ENCODE assay signal across 1 cellular context in the genomic region with DNA sequence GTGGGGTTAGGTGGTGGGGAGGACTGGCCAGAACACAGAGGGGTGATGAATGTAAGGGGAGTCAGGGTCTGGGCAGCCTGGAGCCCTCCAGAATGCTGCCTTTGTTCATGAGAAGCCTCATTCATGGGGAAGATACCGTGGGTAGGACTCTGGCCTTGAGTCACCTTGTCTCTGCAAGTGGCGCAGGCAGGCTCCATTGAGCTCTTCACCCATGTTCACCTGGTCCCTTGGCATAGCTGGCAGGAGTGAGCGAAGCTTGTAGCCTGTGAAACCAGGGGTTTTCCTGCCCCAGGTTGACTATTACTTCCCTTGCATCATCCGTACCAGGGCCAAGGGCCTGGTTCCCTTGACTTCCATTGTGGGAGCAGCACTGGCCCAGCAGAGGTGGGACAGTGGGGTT.
TF ChIP-seq lines count a peak whose summit lies in the region.

No MANE protein-coding gene starts in this region.

TF ChIP-seq in GM23338, 12 proteins besides CTCF, POLR2A, EP300 and RAD21 (continued from another document):
- TF ChIP-seq, protein P1, sequence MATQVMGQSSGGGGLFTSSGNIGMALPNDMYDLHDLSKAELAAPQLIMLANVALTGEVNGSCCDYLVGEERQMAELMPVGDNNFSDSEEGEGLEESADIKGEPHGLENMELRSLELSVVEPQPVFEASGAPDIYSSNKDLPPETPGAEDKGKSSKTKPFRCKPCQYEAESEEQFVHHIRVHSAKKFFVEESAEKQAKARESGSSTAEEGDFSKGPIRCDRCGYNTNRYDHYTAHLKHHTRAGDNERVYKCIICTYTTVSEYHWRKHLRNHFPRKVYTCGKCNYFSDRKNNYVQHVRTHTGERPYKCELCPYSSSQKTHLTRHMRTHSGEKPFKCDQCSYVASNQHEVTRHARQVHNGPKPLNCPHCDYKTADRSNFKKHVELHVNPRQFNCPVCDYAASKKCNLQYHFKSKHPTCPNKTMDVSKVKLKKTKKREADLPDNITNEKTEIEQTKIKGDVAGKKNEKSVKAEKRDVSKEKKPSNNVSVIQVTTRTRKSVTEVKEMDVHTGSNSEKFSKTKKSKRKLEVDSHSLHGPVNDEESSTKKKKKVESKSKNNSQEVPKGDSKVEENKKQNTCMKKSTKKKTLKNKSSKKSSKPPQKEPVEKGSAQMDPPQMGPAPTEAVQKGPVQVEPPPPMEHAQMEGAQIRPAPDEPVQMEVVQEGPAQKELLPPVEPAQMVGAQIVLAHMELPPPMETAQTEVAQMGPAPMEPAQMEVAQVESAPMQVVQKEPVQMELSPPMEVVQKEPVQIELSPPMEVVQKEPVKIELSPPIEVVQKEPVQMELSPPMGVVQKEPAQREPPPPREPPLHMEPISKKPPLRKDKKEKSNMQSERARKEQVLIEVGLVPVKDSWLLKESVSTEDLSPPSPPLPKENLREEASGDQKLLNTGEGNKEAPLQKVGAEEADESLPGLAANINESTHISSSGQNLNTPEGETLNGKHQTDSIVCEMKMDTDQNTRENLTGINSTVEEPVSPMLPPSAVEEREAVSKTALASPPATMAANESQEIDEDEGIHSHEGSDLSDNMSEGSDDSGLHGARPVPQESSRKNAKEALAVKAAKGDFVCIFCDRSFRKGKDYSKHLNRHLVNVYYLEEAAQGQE (IDR thresholded peaks at IDR 0.05; ENCODE audit: unreplicated experiment), result no peak
- TF ChIP-seq, protein P2, sequence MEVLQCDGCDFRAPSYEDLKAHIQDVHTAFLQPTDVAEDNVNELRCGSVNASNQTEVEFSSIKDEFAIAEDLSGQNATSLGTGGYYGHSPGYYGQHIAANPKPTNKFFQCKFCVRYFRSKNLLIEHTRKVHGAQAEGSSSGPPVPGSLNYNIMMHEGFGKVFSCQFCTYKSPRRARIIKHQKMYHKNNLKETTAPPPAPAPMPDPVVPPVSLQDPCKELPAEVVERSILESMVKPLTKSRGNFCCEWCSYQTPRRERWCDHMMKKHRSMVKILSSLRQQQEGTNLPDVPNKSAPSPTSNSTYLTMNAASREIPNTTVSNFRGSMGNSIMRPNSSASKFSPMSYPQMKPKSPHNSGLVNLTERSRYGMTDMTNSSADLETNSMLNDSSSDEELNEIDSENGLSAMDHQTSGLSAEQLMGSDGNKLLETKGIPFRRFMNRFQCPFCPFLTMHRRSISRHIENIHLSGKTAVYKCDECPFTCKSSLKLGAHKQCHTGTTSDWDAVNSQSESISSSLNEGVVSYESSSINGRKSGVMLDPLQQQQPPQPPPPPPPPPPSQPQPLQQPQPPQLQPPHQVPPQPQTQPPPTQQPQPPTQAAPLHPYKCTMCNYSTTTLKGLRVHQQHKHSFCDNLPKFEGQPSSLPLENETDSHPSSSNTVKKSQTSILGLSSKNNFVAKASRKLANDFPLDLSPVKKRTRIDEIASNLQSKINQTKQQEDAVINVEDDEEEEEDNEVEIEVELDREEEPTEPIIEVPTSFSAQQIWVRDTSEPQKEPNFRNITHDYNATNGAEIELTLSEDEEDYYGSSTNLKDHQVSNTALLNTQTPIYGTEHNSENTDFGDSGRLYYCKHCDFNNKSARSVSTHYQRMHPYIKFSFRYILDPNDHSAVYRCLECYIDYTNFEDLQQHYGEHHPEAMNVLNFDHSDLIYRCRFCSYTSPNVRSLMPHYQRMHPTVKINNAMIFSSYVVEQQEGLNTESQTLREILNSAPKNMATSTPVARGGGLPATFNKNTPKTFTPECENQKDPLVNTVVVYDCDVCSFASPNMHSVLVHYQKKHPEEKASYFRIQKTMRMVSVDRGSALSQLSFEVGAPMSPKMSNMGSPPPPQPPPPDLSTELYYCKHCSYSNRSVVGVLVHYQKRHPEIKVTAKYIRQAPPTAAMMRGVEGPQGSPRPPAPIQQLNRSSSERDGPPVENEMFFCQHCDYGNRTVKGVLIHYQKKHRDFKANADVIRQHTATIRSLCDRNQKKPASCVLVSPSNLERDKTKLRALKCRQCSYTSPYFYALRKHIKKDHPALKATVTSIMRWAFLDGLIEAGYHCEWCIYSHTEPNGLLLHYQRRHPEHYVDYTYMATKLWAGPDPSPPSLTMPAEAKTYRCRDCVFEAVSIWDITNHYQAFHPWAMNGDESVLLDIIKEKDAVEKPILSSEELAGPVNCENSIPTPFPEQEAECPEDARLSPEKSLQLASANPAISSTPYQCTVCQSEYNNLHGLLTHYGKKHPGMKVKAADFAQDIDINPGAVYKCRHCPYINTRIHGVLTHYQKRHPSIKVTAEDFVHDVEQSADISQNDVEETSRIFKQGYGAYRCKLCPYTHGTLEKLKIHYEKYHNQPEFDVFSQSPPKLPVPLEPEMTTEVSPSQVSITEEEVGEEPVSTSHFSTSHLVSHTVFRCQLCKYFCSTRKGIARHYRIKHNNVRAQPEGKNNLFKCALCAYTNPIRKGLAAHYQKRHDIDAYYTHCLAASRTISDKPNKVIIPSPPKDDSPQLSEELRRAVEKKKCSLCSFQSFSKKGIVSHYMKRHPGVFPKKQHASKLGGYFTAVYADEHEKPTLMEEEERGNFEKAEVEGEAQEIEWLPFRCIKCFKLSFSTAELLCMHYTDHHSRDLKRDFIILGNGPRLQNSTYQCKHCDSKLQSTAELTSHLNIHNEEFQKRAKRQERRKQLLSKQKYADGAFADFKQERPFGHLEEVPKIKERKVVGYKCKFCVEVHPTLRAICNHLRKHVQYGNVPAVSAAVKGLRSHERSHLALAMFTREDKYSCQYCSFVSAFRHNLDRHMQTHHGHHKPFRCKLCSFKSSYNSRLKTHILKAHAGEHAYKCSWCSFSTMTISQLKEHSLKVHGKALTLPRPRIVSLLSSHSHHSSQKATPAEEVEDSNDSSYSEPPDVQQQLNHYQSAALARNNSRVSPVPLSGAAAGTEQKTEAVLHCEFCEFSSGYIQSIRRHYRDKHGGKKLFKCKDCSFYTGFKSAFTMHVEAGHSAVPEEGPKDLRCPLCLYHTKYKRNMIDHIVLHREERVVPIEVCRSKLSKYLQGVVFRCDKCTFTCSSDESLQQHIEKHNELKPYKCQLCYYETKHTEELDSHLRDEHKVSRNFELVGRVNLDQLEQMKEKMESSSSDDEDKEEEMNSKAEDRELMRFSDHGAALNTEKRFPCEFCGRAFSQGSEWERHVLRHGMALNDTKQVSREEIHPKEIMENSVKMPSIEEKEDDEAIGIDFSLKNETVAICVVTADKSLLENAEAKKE (CRISPR knock-in tag; IDR thresholded peaks at IDR 0.05), result no peak
- TF ChIP-seq, protein P3, sequence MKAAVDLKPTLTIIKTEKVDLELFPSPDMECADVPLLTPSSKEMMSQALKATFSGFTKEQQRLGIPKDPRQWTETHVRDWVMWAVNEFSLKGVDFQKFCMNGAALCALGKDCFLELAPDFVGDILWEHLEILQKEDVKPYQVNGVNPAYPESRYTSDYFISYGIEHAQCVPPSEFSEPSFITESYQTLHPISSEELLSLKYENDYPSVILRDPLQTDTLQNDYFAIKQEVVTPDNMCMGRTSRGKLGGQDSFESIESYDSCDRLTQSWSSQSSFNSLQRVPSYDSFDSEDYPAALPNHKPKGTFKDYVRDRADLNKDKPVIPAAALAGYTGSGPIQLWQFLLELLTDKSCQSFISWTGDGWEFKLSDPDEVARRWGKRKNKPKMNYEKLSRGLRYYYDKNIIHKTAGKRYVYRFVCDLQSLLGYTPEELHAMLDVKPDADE (IDR thresholded peaks at IDR 0.05), result no peak
